Comparison of ENCODE assay signal across 12 cellular contexts in the genomic region with DNA sequence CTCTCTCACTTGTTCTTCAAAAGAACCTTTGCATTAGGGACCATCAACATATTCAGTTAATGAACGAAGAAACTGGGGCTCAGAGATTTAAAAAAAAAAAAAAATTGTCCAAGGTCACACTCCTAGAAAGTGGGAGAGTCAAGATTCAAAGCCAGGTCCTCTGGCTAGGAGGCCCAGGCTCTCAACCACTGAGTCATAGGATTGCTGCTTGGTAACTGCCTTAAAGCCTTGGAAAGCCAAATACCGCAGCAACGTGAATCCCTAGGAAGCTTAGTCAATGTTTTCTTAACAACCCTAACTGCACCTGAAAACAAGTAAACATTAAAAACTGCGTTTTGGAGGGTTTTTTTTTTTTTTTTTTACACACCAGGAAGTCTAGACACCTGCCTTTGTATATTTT.
A peak's percentile ranks its signal among the peaks of the same experiment; 100 is the strongest.
DNase-seq lines count a peak whose midpoint lies in the region; ATAC-seq and TF ChIP-seq lines count a peak whose summit lies in the region.
"Had no signal": no experiment of that assay in that cellular context is flagged by ENCODE, and none has a peak within 500 bp of the region (broad histone marks: within the 10 kb centered on the region; RNA-seq: fewer than 3 reads in every experiment).

No MANE protein-coding gene starts in this region.

- H3K36me3 Mint-ChIP-seq in osteocyte (ENCODE audit: unreplicated experiment), result no peaks in the 10 kb centered on the region
- H3K36me3 Mint-ChIP-seq: type B pancreatic cell had no signal

- peak overlapping the region; percentile 80 for H3K27ac Mint-ChIP-seq in osteocyte (ENCODE audit: unreplicated experiment)
- H3K27ac Mint-ChIP-seq: type B pancreatic cell had no signal

- peaks cover 3% of the 10 kb centered on the region for H3K9me3 Mint-ChIP-seq in osteocyte (ENCODE audit: unreplicated experiment)
- H3K9me3 Mint-ChIP-seq: type B pancreatic cell had no signal

- H3K27me3 Mint-ChIP-seq in osteocyte (ENCODE audit: unreplicated experiment), result no peaks in the 10 kb centered on the region

- DNase-seq in EL, result peak; percentile 93
- DNase-seq in NCI-H69 (lab: John Stamatoyannopoulos, UW), result peak; percentile 5
- no peak for DNase-seq in osteocyte (ENCODE audit: extremely low spot score, unreplicated experiment)
- no peak for DNase-seq in cerebellar cortex (ENCODE audit: low spot score)
- DNase-seq in UCSD-AML1 (lab: John Stamatoyannopoulos, UW; ENCODE audit: unreplicated experiment), result no peak
- DNase-seq: dorsolateral prefrontal cortex; NCI-H1436 treated with DMSO at 0.1 percent for 48 hours; stimulated activated CD4-positive, alpha-beta T cell treated with anti-CD3 and anti-CD28 coated beads, Interleukin-1b, Interleukin-23, amount 100 ng/mL, for 48 hours had no signal

- TF ChIP-seq CTCF in osteocyte (IDR thresholded peaks at IDR 0.05), result no peak

- H3K4me1 Mint-ChIP-seq in osteocyte (ENCODE audit: unreplicated experiment), result peaks cover 38% of the 10 kb centered on the region

- no peak overlapping the region for H3K4me3 Mint-ChIP-seq in osteocyte (ENCODE audit: unreplicated experiment)
- H3K4me3 Mint-ChIP-seq: type B pancreatic cell had no signal

- peak; percentile 88 for ATAC-seq in esophagus mucosa
- ATAC-seq in HG02642 (IDR thresholded peaks at IDR 0.05; ENCODE audit: poor library complexity, unreplicated experiment), result no peak
- ATAC-seq in GM18868 (IDR thresholded peaks at IDR 0.05; ENCODE audit: unreplicated experiment), result no peak

Comparison
In these comparisons a context has a peak if more than half of its experiments do, and no peak if none do; other contexts are left out.
1. DNase-seq: peak in EL (single experiment) and NCI-H69 (single experiment); none in osteocyte (single experiment), cerebellar cortex (single experiment) and UCSD-AML1 (single experiment).